In genomic region chr17:62984801-62985200, GRCh38 we compare ENCODE assay signal across 28 cellular contexts.
"Had no signal": no experiment of that assay in that cellular context is flagged by ENCODE, and none has a peak within 500 bp of the region (broad histone marks: within the 10 kb centered on the region; RNA-seq: fewer than 3 reads in every experiment).

No MANE protein-coding gene starts in this region.

- FAIRE-seq: bronchial epithelial cell, TTC549 had no signal

- H3K4me3 ChIP-seq: cardiac muscle cell had no signal

- DNase-seq: activated B cell treated with CpG ODN at 0.5 μM for 24 hours; activated CD4-positive, alpha-beta memory T cell treated with anti-CD3 and anti-CD28 coated beads for 36 hours; activated CD4-positive, alpha-beta T cell treated with anti-CD3 and anti-CD28 coated beads for 4 hours; activated CD4-positive, alpha-beta T cell treated with anti-CD3 and anti-CD28 coated beads, Interleukin-2, amount 10 ng/mL, durations not matched to agents 24 days and 14 days; activated CD4-positive, alpha-beta T cell treated with anti-CD3 and anti-CD28 coated beads, Interleukin-2, amount 50 U/mL, for 1 hour; activated CD4-positive, alpha-beta T cell treated with anti-CD3 and anti-CD28 coated beads, Interleukin-2, amount 50 U/mL, for 4 hours; activated CD4-positive, CD25-positive, alpha-beta regulatory T cell treated with anti-CD3 and anti-CD28 coated beads, Interleukin-2, amount 50 U/mL, for 72 hours; activated CD8-positive, alpha-beta memory T cell treated with anti-CD3 and anti-CD28 coated beads, Interleukin-2, amount 50 U/mL, for 4 hours; activated CD8-positive, alpha-beta T cell treated with anti-CD3 and anti-CD28 coated beads for 36 hours; activated effector memory CD4-positive, alpha-beta T cell treated with Interleukin-2 at 50 U/mL for 16 hours; activated gamma-delta T cell; activated naive CD4-positive, alpha-beta T cell treated with anti-CD3 and anti-CD28 coated beads, Interleukin-2, amount 10 ng/mL, durations not matched to agents 7 days and 5 days; activated naive CD4-positive, alpha-beta T cell treated with Interleukin-2 at 50 U/mL for 16 hours; activated naive CD8-positive, alpha-beta T cell treated with anti-CD3 and anti-CD28 coated beads, Interleukin-2, amount 10 ng/mL, durations not matched to agents 7 days and 5 days; activated naive CD8-positive, alpha-beta T cell treated with anti-CD3 and anti-CD28 coated beads, Interleukin-2, amount 50 U/mL, for 24 hours; activated T-cell treated with anti-CD3 and anti-CD28 coated beads for 4 hours; activated T-cell treated with anti-CD3 and anti-CD28 coated beads, Interleukin-2, amount 50 U/mL, for 1 hour; activated T-cell treated with anti-CD3 and anti-CD28 coated beads, Interleukin-2, amount 50 U/mL, for 48 hours; amniotic stem cell; aorta; cerebellar nuclear complex; T-helper 1 cell; T-helper 2 cell; T-helper 9 cell had no signal

- H3K36me3 ChIP-seq: cardiac muscle cell had no signal

- H3K27me3 ChIP-seq: cardiac muscle cell had no signal

- H3K27ac ChIP-seq: cardiac muscle cell, VCaP had no signal
